ENCODE assay signal across 16 cellular contexts in the genomic region with DNA sequence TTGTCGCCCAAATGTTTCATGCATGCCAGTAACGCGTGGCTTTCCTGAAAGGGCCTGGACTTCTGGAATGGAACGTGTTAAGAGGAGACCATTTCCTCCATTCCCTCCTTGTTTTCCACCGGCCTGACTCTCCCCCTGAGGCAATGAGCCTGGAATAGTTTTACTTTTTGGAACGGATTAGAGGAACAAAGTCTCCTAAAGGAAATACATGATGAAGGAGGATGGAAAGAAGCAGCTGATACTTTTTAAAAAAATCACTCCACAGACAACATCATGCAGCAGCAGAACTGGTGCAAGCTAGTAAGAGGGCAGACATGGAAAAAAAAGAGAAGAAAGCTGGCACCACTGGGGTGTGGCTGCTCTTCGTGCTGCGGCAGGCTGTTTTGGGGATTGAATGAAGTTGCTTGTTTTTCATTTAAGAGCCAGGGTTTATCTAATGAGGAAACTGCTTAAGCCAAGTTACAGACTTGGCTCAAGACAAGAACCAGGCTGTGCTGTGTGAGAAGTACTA. TPM values are rescaled to one million over a fixed set of nuclear protein-coding genes. Genes with fewer than 3 reads are reported as not detected.
DNase-seq lines count a peak whose midpoint lies in the region; TF ChIP-seq lines count a peak whose summit lies in the region.
"Had no signal": no experiment of that assay in that cellular context is flagged by ENCODE, and none has a peak within 500 bp of the region (broad histone marks: within the 10 kb centered on the region; RNA-seq: fewer than 3 reads in every experiment).

No MANE protein-coding gene starts in this region.

- no peak overlapping the region for H4K91ac ChIP-seq in H9 (ENCODE audit: insufficient read length, low read depth, low read length)

- no peak overlapping the region for H3K56ac ChIP-seq in H9 (ENCODE audit: insufficient read length, low read depth, low read length)

- H2BK12ac ChIP-seq in H9 (ENCODE audit: insufficient read length, low read depth, low read length), result no peak overlapping the region

- no peaks in the 10 kb centered on the region for H3K23me2 ChIP-seq in H9 (ENCODE audit: insufficient read length, low read depth, low read length, poor library complexity, severe bottlenecking)

- H3K27ac ChIP-seq in cingulate gyrus (ENCODE audit: low read depth, low read length) (peak overlapping the region; percentile 42), smooth muscle cell (ENCODE audit: low read depth) (peak overlapping the region; percentile 39), H9 (ENCODE audit: insufficient read length, low read depth, low read length) (no peak overlapping the region)
- H3K27ac ChIP-seq: PC-9 had no signal

- peaks cover 0 to 4% of the 10 kb centered on the region in 2 experiments; a peak in 2 of 5 replicates for H3K9me3 Mint-ChIP-seq in H9
- H3K9me3 Mint-ChIP-seq: T-helper 2 cell treated with Interferon-gamma antibody and Interleukin-4, amounts not matched to agents 5 μg/mL and 100 μg/mL, for 36 hours had no signal

- no peak overlapping the region for H3K9ac ChIP-seq in smooth muscle cell (ENCODE audit: low read depth)
- H3K9ac ChIP-seq in H9 (ENCODE audit: extremely low read depth, insufficient read length, low read length), result no peak overlapping the region

- 22% methylated on average over 8 of the region's 8 CpGs for WGBS in smooth muscle cell (ENCODE audit: low lambda C conversion rate)
- no CpG with 5 or more reads among the region's 8 CpGs for WGBS in H9 (ENCODE audit: extremely low coverage, insufficient read length, low lambda C conversion rate)

- no peaks in the 10 kb centered on the region for H3K36me3 ChIP-seq in smooth muscle cell (ENCODE audit: low read depth)

- no peak overlapping the region for H2BK5ac ChIP-seq in H9 (ENCODE audit: insufficient read length, low read length)

- no peaks in the 10 kb centered on the region for H3F3A ChIP-seq in smooth muscle cell (ENCODE audit: low read depth)

- H3K27me3 ChIP-seq in smooth muscle cell (ENCODE audit: low read depth), result no peaks in the 10 kb centered on the region
- H3K27me3 ChIP-seq in H9 (ENCODE audit: insufficient read depth, low read length), result no peaks in the 10 kb centered on the region; the same call in 1 of the 2 replicates

- no peaks in the 10 kb centered on the region for H4K20me1 ChIP-seq in smooth muscle cell (ENCODE audit: low read depth)
- H4K20me1 ChIP-seq in H9 (ENCODE audit: control insufficient read depth, insufficient read depth, insufficient read length), result no peaks in the 10 kb centered on the region

- no peak overlapping the region for H2BK120ac ChIP-seq in H9 (ENCODE audit: low read depth, low read length, poor library complexity, severe bottlenecking)

- no peak overlapping the region for H3K23ac ChIP-seq in H9 (ENCODE audit: insufficient read length, low read depth, low read length)

- DNase-seq in LHCN-M2 (ENCODE audit: low read depth), result peak; percentile 26
- peak; percentile 39 for DNase-seq in left kidney (ENCODE audit: low read depth, low spot score)
- DNase-seq in smooth muscle cell (lab: John Stamatoyannopoulos, UW; ENCODE audit: unreplicated experiment), result no peak
- DNase-seq in germinal center (ENCODE audit: low spot score), result no peak
- no peak for DNase-seq in H9
- DNase-seq in NCI-H1417 treated with DMSO at 0.1 percent for 48 hours (lab: John Stamatoyannopoulos, UW), result no peak
- no peak for DNase-seq in superior temporal gyrus (ENCODE audit: extremely low spot score)
- DNase-seq: activated naive CD4-positive, alpha-beta T cell treated with anti-CD3 and anti-CD28 coated beads, Interleukin-2, amount 50 U/mL, for 16 hours; glutamatergic neuron; NCI-H1930; PC-9 had no signal

- H3K9me3 ChIP-seq in smooth muscle cell (replicated peaks; ENCODE audit: low read depth), result no peaks in the 10 kb centered on the region
- no peaks in the 10 kb centered on the region for H3K9me3 ChIP-seq in H9 (ENCODE audit: control insufficient read depth, low read depth, low read length)

- no peak overlapping the region for H2BK20ac ChIP-seq in H9 (ENCODE audit: low read depth, low read length, poor library complexity, severe bottlenecking)

- no peak overlapping the region for H3K4me3 ChIP-seq in smooth muscle cell
- H3K4me3 ChIP-seq: PC-9 had no signal

- H2AK5ac ChIP-seq in H9 (ENCODE audit: insufficient read length, low read length), result no peak overlapping the region

- peak overlapping the region; percentile 56 for H2AFZ ChIP-seq in smooth muscle cell (ENCODE audit: low read depth)
- no peak overlapping the region for H2AFZ ChIP-seq in H9 (ENCODE audit: low read length)
- H2AFZ ChIP-seq: PC-9 had no signal

- no peaks in the 10 kb centered on the region; a peak in 1 of 7 replicates for H3K36me3 Mint-ChIP-seq in H9 (ENCODE audit: insufficient read depth in 1 of 3, low read depth in 3 of 3)

- no peak overlapping the region for H4K8ac ChIP-seq in H9 (replicated peaks; ENCODE audit: insufficient read length, low read depth, low read length)

- peaks cover 41% of the 10 kb centered on the region for H3K27me3 Mint-ChIP-seq in H9 (ENCODE audit: low read depth)

- H4K5ac ChIP-seq in H9 (ENCODE audit: insufficient read length, low read depth, low read length), result no peak overlapping the region

- H3K79me2 ChIP-seq in smooth muscle cell (ENCODE audit: low read depth) (no peaks in the 10 kb centered on the region), H9 (ENCODE audit: insufficient read depth, low read length) (no peaks in the 10 kb centered on the region)

- H3K4me2 ChIP-seq in smooth muscle cell, result peak overlapping the region; percentile 48
- H3K4me2 ChIP-seq in H9 (ENCODE audit: insufficient read depth, insufficient read length, low read length), result no peak overlapping the region
- H3K4me2 ChIP-seq: PC-9 had no signal

- no peak overlapping the region for H3K4ac ChIP-seq in H9 (ENCODE audit: low read depth, low read length)

- no peak overlapping the region for H3K18ac ChIP-seq in H9 (ENCODE audit: insufficient read length, low read depth, low read length)

- no peak overlapping the region for H3T11ph ChIP-seq in H9 (ENCODE audit: low read length)

- peaks cover 4% of the 10 kb centered on the region for H3K4me1 ChIP-seq in smooth muscle cell (ENCODE audit: low read depth)
- H3K4me1 ChIP-seq in H9 (ENCODE audit: insufficient read depth, low read length), result no peaks in the 10 kb centered on the region

- H3K79me1 ChIP-seq in H9 (ENCODE audit: insufficient read depth, low read depth, low read length, poor library complexity, severe bottlenecking), result no peaks in the 10 kb centered on the region

- no peak overlapping the region for H2BK15ac ChIP-seq in H9 (ENCODE audit: low read depth, low read length)

- peak overlapping the region in 1 of 3 experiments; percentile 65; a peak in 1 of 7 replicates for H3K27ac Mint-ChIP-seq in H9
- H3K27ac Mint-ChIP-seq: T-helper 2 cell treated with Interferon-gamma antibody and Interleukin-4, amounts not matched to agents 5 μg/mL and 100 μg/mL, for 36 hours had no signal

- H3K4me1 Mint-ChIP-seq in H9, result no peaks in the 10 kb centered on the region

- no peak overlapping the region for H3K4me3 Mint-ChIP-seq in H9
- H3K4me3 Mint-ChIP-seq: T-helper 2 cell treated with Interferon-gamma antibody and Interleukin-4, amounts not matched to agents 5 μg/mL and 100 μg/mL, for 36 hours had no signal

- TF ChIP-seq CTCF in smooth muscle cell (IDR thresholded peaks at IDR 0.05; ENCODE audit: borderline replicate concordance, insufficient read depth, poor library complexity, severe bottlenecking) (no peak), H9 (conservative IDR thresholded peaks at IDR 0.05) (no peak)

- H3K14ac ChIP-seq in H9 (ENCODE audit: insufficient read depth, low read length), result no peak overlapping the region

RNA-seq across cellular contexts. Expression of gene KBTBD12, which starts 3.6 kb away (rescaled TPM):
- not detected in 2 replicates for total RNA-seq in LHCN-M2 (2014; rRNA removed)
- polyA plus RNA-seq in LHCN-M2 (2012), result not detected
- not detected in 2 replicates for total RNA-seq in smooth muscle cell
- not detected in 2 replicates for polyA plus RNA-seq in smooth muscle cell
- total RNA-seq in H9 (2021), result not detected in 2 replicates
- total RNA-seq: activated CD8-positive, alpha-beta memory T cell treated with anti-CD3 and anti-CD28 coated beads for 36 hours; dermis microvascular lymphatic vessel endothelial cell had no signal
- polyA plus RNA-seq: CD14-positive monocyte had no signal

Comparison
In these comparisons a context has a peak if more than half of its experiments do, and no peak if none do; other contexts are left out.
1. DNase-seq: peak in LHCN-M2 (single experiment) and left kidney (single experiment); none in smooth muscle cell (single experiment), germinal center (single experiment), H9 (single experiment), NCI-H1417 treated with DMSO at 0.1 percent for 48 hours (single experiment) and superior temporal gyrus (single experiment).